In genomic region chr15:67579967-67580366, GRCh38 we compare ENCODE assay signal across 36 cellular contexts.
"Had no signal": no experiment of that assay in that cellular context is flagged by ENCODE, and none has a peak within 500 bp of the region (broad histone marks: within the 10 kb centered on the region; RNA-seq: fewer than 3 reads in every experiment).

No MANE protein-coding gene starts in this region.

- FAIRE-seq: bronchial epithelial cell, colon, TTC549 had no signal

- H3K4me1 Mint-ChIP-seq: activated naive CD4-positive, alpha-beta T cell treated with anti-CD3 and anti-CD28 coated beads, Interleukin-2, amount 10 ng/mL, durations not matched to agents 7 days and 5 days; activated naive CD4-positive, alpha-beta T cell treated with anti-CD3 and anti-CD28 coated beads, Interleukin-2, amount 50 U/mL, for 24 hours; central memory CD8-positive, alpha-beta T cell had no signal

- H3K4me3 ChIP-seq: ascending aorta, cardiac muscle cell, coronary artery had no signal

- ATAC-seq: activated CD8-positive, alpha-beta T cell treated with anti-CD3 and anti-CD28 coated beads for 36 hours; activated naive CD8-positive, alpha-beta T cell treated with anti-CD3 and anti-CD28 coated beads, Interleukin-2, amount 50 U/mL, for 24 hours had no signal

- H3K36me3 ChIP-seq: cardiac muscle cell had no signal

- H3K9me3 Mint-ChIP-seq: activated B cell treated with CpG ODN at 0.5 μM for 24 hours; activated CD4-positive, alpha-beta memory T cell treated with anti-CD3 and anti-CD28 coated beads for 36 hours; activated CD4-positive, alpha-beta T cell treated with anti-CD3 and anti-CD28 coated beads, Interleukin-2, amount 10 ng/mL, durations not matched to agents 24 days and 14 days; activated CD8-positive, alpha-beta T cell treated with anti-CD3 and anti-CD28 coated beads for 36 hours; activated naive CD4-positive, alpha-beta T cell treated with anti-CD3 and anti-CD28 coated beads, Interleukin-2, amount 10 ng/mL, durations not matched to agents 7 days and 5 days; activated naive CD4-positive, alpha-beta T cell treated with anti-CD3 and anti-CD28 coated beads, Interleukin-2, amount 50 U/mL, for 24 hours; activated naive CD8-positive, alpha-beta T cell treated with anti-CD3 and anti-CD28 coated beads, Interleukin-2, amount 10 ng/mL, durations not matched to agents 7 days and 5 days; activated naive CD8-positive, alpha-beta T cell treated with anti-CD3 and anti-CD28 coated beads, Interleukin-2, amount 50 U/mL, for 24 hours; activated T-cell treated with anti-CD3 and anti-CD28 coated beads, Interleukin-2, amount 50 U/mL, for 24 hours; activated T-helper 2 cell treated with anti-CD3 and anti-CD28 coated beads, Interferon-gamma antibody, Interleukin-2, Interleukin-4, amounts not matched to agents 10 μg/mL and 5 μg/mL and 100 μg/mL, durations not matched to agents 14 hours and 24 hours and 36 hours; brain; central memory CD8-positive, alpha-beta T cell; T-helper 2 cell treated with Interferon-gamma antibody and Interleukin-4, amounts not matched to agents 5 μg/mL and 100 μg/mL, for 36 hours had no signal

- H3K4me1 ChIP-seq: ascending aorta had no signal

- H3K4me3 Mint-ChIP-seq: activated B cell treated with CpG ODN at 0.5 μM for 24 hours; activated CD4-positive, alpha-beta memory T cell treated with anti-CD3 and anti-CD28 coated beads for 36 hours; activated CD4-positive, alpha-beta T cell treated with anti-CD3 and anti-CD28 coated beads, Interleukin-2, amount 10 ng/mL, durations not matched to agents 24 days and 14 days; activated CD8-positive, alpha-beta T cell treated with anti-CD3 and anti-CD28 coated beads for 36 hours; activated naive CD4-positive, alpha-beta T cell treated with anti-CD3 and anti-CD28 coated beads, Interleukin-2, amount 10 ng/mL, durations not matched to agents 7 days and 5 days; activated naive CD4-positive, alpha-beta T cell treated with anti-CD3 and anti-CD28 coated beads, Interleukin-2, amount 50 U/mL, for 24 hours; activated naive CD8-positive, alpha-beta T cell; activated naive CD8-positive, alpha-beta T cell treated with anti-CD3 and anti-CD28 coated beads, Interleukin-2, amount 10 ng/mL, durations not matched to agents 7 days and 5 days; activated naive CD8-positive, alpha-beta T cell treated with anti-CD3 and anti-CD28 coated beads, Interleukin-2, amount 50 U/mL, for 24 hours; activated T-cell treated with anti-CD3 and anti-CD28 coated beads, Interleukin-2, amount 50 U/mL, for 24 hours; brain; central memory CD8-positive, alpha-beta T cell; T-helper 2 cell treated with Interferon-gamma antibody and Interleukin-4, amounts not matched to agents 5 μg/mL and 100 μg/mL, for 36 hours had no signal

- H3K27me3 ChIP-seq: ascending aorta, cardiac muscle cell had no signal

- H3K27ac Mint-ChIP-seq: activated B cell treated with CpG ODN at 0.5 μM for 24 hours; activated CD4-positive, alpha-beta memory T cell treated with anti-CD3 and anti-CD28 coated beads for 36 hours; activated CD4-positive, alpha-beta T cell treated with anti-CD3 and anti-CD28 coated beads, Interleukin-2, amount 10 ng/mL, durations not matched to agents 24 days and 14 days; activated CD8-positive, alpha-beta T cell treated with anti-CD3 and anti-CD28 coated beads for 36 hours; activated naive CD4-positive, alpha-beta T cell treated with anti-CD3 and anti-CD28 coated beads, Interleukin-2, amount 10 ng/mL, durations not matched to agents 7 days and 5 days; activated naive CD4-positive, alpha-beta T cell treated with anti-CD3 and anti-CD28 coated beads, Interleukin-2, amount 50 U/mL, for 24 hours; activated naive CD8-positive, alpha-beta T cell; activated naive CD8-positive, alpha-beta T cell treated with anti-CD3 and anti-CD28 coated beads, Interleukin-2, amount 10 ng/mL, durations not matched to agents 7 days and 5 days; activated naive CD8-positive, alpha-beta T cell treated with anti-CD3 and anti-CD28 coated beads, Interleukin-2, amount 50 U/mL, for 24 hours; activated T-cell treated with anti-CD3 and anti-CD28 coated beads, Interleukin-2, amount 50 U/mL, for 24 hours; activated T-helper 2 cell treated with anti-CD3 and anti-CD28 coated beads, Interferon-gamma antibody, Interleukin-2, Interleukin-4, amounts not matched to agents 10 μg/mL and 5 μg/mL and 100 μg/mL, durations not matched to agents 14 hours and 24 hours and 36 hours; brain; T-helper 2 cell treated with Interferon-gamma antibody and Interleukin-4, amounts not matched to agents 5 μg/mL and 100 μg/mL, for 36 hours had no signal

- H3K27me3 Mint-ChIP-seq: activated B cell treated with CpG ODN at 0.5 μM for 24 hours; activated CD4-positive, alpha-beta memory T cell treated with anti-CD3 and anti-CD28 coated beads for 36 hours; activated CD4-positive, alpha-beta T cell treated with anti-CD3 and anti-CD28 coated beads, Interleukin-2, amount 10 ng/mL, durations not matched to agents 24 days and 14 days; activated CD8-positive, alpha-beta T cell treated with anti-CD3 and anti-CD28 coated beads for 36 hours; activated naive CD4-positive, alpha-beta T cell treated with anti-CD3 and anti-CD28 coated beads, Interleukin-2, amount 10 ng/mL, durations not matched to agents 7 days and 5 days; activated naive CD4-positive, alpha-beta T cell treated with anti-CD3 and anti-CD28 coated beads, Interleukin-2, amount 50 U/mL, for 24 hours; activated naive CD8-positive, alpha-beta T cell; activated naive CD8-positive, alpha-beta T cell treated with anti-CD3 and anti-CD28 coated beads, Interleukin-2, amount 10 ng/mL, durations not matched to agents 7 days and 5 days; activated naive CD8-positive, alpha-beta T cell treated with anti-CD3 and anti-CD28 coated beads, Interleukin-2, amount 50 U/mL, for 24 hours; activated T-cell treated with anti-CD3 and anti-CD28 coated beads, Interleukin-2, amount 50 U/mL, for 24 hours; brain; central memory CD8-positive, alpha-beta T cell had no signal

- H3K27ac ChIP-seq: ascending aorta, cardiac muscle cell, coronary artery, VCaP had no signal

- DNase-seq: activated B cell treated with CpG ODN at 0.5 μM for 24 hours; activated CD4-positive, alpha-beta memory T cell treated with anti-CD3 and anti-CD28 coated beads for 36 hours; activated CD4-positive, alpha-beta T cell treated with anti-CD3 and anti-CD28 coated beads for 4 hours; activated CD4-positive, alpha-beta T cell treated with anti-CD3 and anti-CD28 coated beads, Interleukin-2, amount 10 ng/mL, durations not matched to agents 24 days and 14 days; activated CD4-positive, alpha-beta T cell treated with anti-CD3 and anti-CD28 coated beads, Interleukin-2, amount 50 U/mL, for 1 hour; activated CD4-positive, alpha-beta T cell treated with anti-CD3 and anti-CD28 coated beads, Interleukin-2, amount 50 U/mL, for 4 hours; activated CD4-positive, CD25-positive, alpha-beta regulatory T cell treated with anti-CD3 and anti-CD28 coated beads, Interleukin-2, amount 50 U/mL, for 72 hours; activated CD8-positive, alpha-beta memory T cell treated with anti-CD3 and anti-CD28 coated beads, Interleukin-2, amount 50 U/mL, for 48 hours; activated CD8-positive, alpha-beta T cell treated with anti-CD3 and anti-CD28 coated beads for 36 hours; activated effector memory CD4-positive, alpha-beta T cell treated with Interleukin-2 at 50 U/mL for 16 hours; activated gamma-delta T cell; activated naive CD4-positive, alpha-beta T cell treated with anti-CD3 and anti-CD28 coated beads, Interleukin-2, amount 10 ng/mL, durations not matched to agents 7 days and 5 days; activated naive CD4-positive, alpha-beta T cell treated with Interleukin-2 at 50 U/mL for 16 hours; activated naive CD8-positive, alpha-beta T cell treated with anti-CD3 and anti-CD28 coated beads, Interleukin-2, amount 10 ng/mL, durations not matched to agents 7 days and 5 days; activated naive CD8-positive, alpha-beta T cell treated with anti-CD3 and anti-CD28 coated beads, Interleukin-2, amount 50 U/mL, for 24 hours; activated T-cell treated with anti-CD3 and anti-CD28 coated beads, Interleukin-2, amount 50 U/mL, for 24 hours; activated T-cell treated with anti-CD3 and anti-CD28 coated beads, Interleukin-2, amount 50 U/mL, for 48 hours; amygdala; anterior cingulate cortex; caudate nucleus; cerebellar nuclear complex; T-helper 2 cell; T-helper 9 cell had no signal

- H3K9me3 ChIP-seq: ascending aorta had no signal

- H3K36me3 Mint-ChIP-seq: activated CD4-positive, alpha-beta memory T cell treated with anti-CD3 and anti-CD28 coated beads for 36 hours had no signal
